In genomic region chr9:12426198-12426864, GRCh38 we compare ENCODE assay signal across 12 cellular contexts.
A peak's percentile ranks its signal among the peaks of the same experiment; 100 is the strongest.
DNase-seq lines count a peak whose midpoint lies in the region; ATAC-seq and TF ChIP-seq lines count a peak whose summit lies in the region.
"Had no signal": no experiment of that assay in that cellular context is flagged by ENCODE, and none has a peak within 500 bp of the region (broad histone marks: within the 10 kb centered on the region; RNA-seq: fewer than 3 reads in every experiment).

No MANE protein-coding gene starts in this region.

- H3K27me3 ChIP-seq in KMS-11 (ENCODE audit: insufficient read depth, low read depth) (no peaks in the 10 kb centered on the region), RWPE2 (ENCODE audit: insufficient read depth, poor library complexity, severe bottlenecking) (peaks cover 11% of the 10 kb centered on the region), hepatocyte (no peaks in the 10 kb centered on the region)
- H3K27me3 ChIP-seq: spleen had no signal

- H3K36me3 ChIP-seq in KMS-11 (ENCODE audit: insufficient read depth) (no peaks in the 10 kb centered on the region), RWPE2 (ENCODE audit: low read depth) (no peaks in the 10 kb centered on the region), hepatocyte (replicated peaks; ENCODE audit: insufficient read depth, low read depth) (no peaks in the 10 kb centered on the region), mucosa of descending colon (ENCODE audit: low read depth) (no peaks in the 10 kb centered on the region)
- H3K36me3 ChIP-seq: spleen had no signal

- ATAC-seq in RWPE2 (ENCODE audit: low read depth) (peak; percentile 42; the same call in 1 of the 3 replicates), mucosa of descending colon (no peak), GM19452 (IDR thresholded peaks at IDR 0.05; ENCODE audit: unreplicated experiment) (no peak), HG03097 (IDR thresholded peaks at IDR 0.05; ENCODE audit: low FRiP score, unreplicated experiment) (no peak)

- no peaks in the 10 kb centered on the region for H3K9me2 ChIP-seq in hepatocyte (replicated peaks; ENCODE audit: insufficient read depth)

- 0 out of 2 replicates have a peak, but pooled peaks have one; percentile 21 for TF ChIP-seq CTCF in KMS-11 (conservative IDR thresholded peaks at IDR 0.05; ENCODE audit: low read depth, low read length)
- TF ChIP-seq CTCF in RWPE2 (IDR thresholded peaks at IDR 0.05; ENCODE audit: poor library complexity, severe bottlenecking) = peak; percentile 41
- peak; percentile 73 for TF ChIP-seq CTCF in hepatocyte (IDR thresholded peaks at IDR 0.05; ENCODE audit: poor library complexity)
- TF ChIP-seq CTCF in mucosa of descending colon (IDR thresholded peaks at IDR 0.05) = no peak

- WGBS in hepatocyte (ENCODE audit: low lambda C conversion rate, missing lambda C conversion rate) = 48% methylated on average over 8 of the region's 8 CpGs

- no peak overlapping the region for H3K27ac ChIP-seq in KMS-11
- no peak overlapping the region for H3K27ac ChIP-seq in RWPE2 (ENCODE audit: poor library complexity, severe bottlenecking)
- H3K27ac ChIP-seq in hepatocyte = no peak overlapping the region
- H3K27ac ChIP-seq: spleen had no signal

- H3K79me2 ChIP-seq in KMS-11 (ENCODE audit: insufficient read depth, low read depth) (no peaks in the 10 kb centered on the region), hepatocyte (no peaks in the 10 kb centered on the region)

- H2AFZ ChIP-seq in KMS-11 (ENCODE audit: low read depth) = no peak overlapping the region
- H2AFZ ChIP-seq in hepatocyte = no peak overlapping the region

- H4K20me1 ChIP-seq in KMS-11 (ENCODE audit: insufficient read depth) = no peaks in the 10 kb centered on the region
- no peaks in the 10 kb centered on the region for H4K20me1 ChIP-seq in hepatocyte (ENCODE audit: insufficient read depth, poor library complexity, severe bottlenecking)

- DNase-seq in ACHN (peak; percentile 7), RWPE2 (ENCODE audit: low spot score) (no peak), hepatocyte (ENCODE audit: low spot score) (peak; percentile 52), mucosa of descending colon (no peak), amniotic stem cell (lab: John Stamatoyannopoulos, UW) (no peak)
- DNase-seq: activated CD4-positive, alpha-beta memory T cell treated with anti-CD3 and anti-CD28 coated beads for 36 hours; CD4-positive, alpha-beta memory T cell; NK-92 treated with Interleukin-12 subunit alpha and Interleukin-12 subunit beta, amount 100 ng/mL, for 24 hours; spleen had no signal

- intact Hi-C loops in mucosa of descending colon (cut with DNase I, micrococcal nuclease) = no loop called here

- H3K9me3 ChIP-seq in RWPE2 (ENCODE audit: severe bottlenecking) (no peaks in the 10 kb centered on the region), hepatocyte (ENCODE audit: low read depth) (no peaks in the 10 kb centered on the region), mucosa of descending colon (no peaks in the 10 kb centered on the region)
- H3K9me3 ChIP-seq: spleen had no signal

- H3K4me2 ChIP-seq in KMS-11 (no peak overlapping the region), hepatocyte (peak overlapping the region; percentile 53)

- H3K4me3 ChIP-seq in KMS-11 (IDR thresholded peaks at IDR 0.05; ENCODE audit: insufficient read depth, low read depth, low read length) = no peak overlapping the region
- no peak overlapping the region for H3K4me3 ChIP-seq in RWPE2 (ENCODE audit: severe bottlenecking)
- no peak overlapping the region for H3K4me3 ChIP-seq in hepatocyte
- H3K4me3 ChIP-seq in mucosa of descending colon = no peak overlapping the region
- H3K4me3 ChIP-seq: spleen had no signal

- in situ Hi-C loops in ACHN (cut with HindIII; ENCODE audit: low pct_ligation_motif_present, low pct_unique_long_range_greater_than_20kb, low sequenced_read_pairs) = no loop called here

- no peak overlapping the region for H3K9ac ChIP-seq in KMS-11

- H3K4me1 ChIP-seq in KMS-11 (ENCODE audit: low read depth, poor library complexity, severe bottlenecking) = no peaks in the 10 kb centered on the region
- H3K4me1 ChIP-seq in RWPE2 (ENCODE audit: insufficient read depth, poor library complexity, severe bottlenecking) = no peaks in the 10 kb centered on the region
- H3K4me1 ChIP-seq in hepatocyte (ENCODE audit: insufficient read depth) = no peaks in the 10 kb centered on the region
- H3K4me1 ChIP-seq in mucosa of descending colon (ENCODE audit: low read depth) = no peaks in the 10 kb centered on the region
- H3K4me1 ChIP-seq: spleen had no signal

Comparison
In these comparisons a context has a peak if more than half of its experiments do, and no peak if none do; other contexts are left out.
1. DNase-seq: peak in ACHN (single experiment) and hepatocyte (single experiment); none in RWPE2 (single experiment), mucosa of descending colon (0 of 3) and amniotic stem cell (single experiment).